In the genomic region with DNA sequence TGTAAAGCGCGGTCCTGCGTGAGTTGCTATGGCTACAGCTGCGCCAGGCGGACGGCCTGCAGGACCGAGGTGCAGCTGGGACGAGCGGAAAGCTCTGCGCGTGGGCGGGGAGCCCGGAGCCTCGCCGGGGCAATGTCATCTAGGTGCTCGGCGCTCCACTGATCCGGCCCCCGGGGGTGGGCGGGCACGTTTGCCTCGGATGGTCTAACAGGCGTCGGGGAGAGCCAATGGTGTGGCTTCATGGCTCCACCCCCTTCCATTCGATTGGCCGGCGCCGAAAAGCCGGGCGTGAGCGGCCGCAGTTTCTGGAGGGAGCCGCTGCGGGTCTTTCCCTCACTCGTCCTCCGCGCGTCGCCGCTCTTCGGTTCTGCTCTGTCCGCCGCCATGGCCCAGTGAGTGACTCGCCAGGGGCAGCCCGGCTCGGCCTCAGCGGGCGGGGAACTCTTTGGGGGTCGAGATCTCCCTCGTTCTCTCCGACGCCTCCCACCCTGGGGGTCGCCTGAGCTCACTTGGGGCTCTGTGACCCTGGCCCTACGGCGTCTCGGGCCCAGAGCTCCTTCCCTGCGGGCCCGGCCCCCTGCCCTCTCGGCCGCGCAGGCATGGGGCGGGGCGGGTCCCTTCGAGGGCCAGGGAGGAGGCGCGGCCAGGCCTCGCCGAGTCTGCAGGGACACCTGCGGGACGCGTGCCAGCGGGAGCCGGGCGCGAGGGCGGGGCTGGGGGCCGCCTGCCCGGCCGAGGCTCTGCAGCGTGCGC, we compare ENCODE assay signal across 8 cellular contexts. TPM values are rescaled to one million over a fixed set of nuclear protein-coding genes. Genes with fewer than 3 reads are reported as not detected.
DNase-seq lines count a peak whose midpoint lies in the region; ATAC-seq and TF ChIP-seq lines count a peak whose summit lies in the region.

A gene (plus strand): TSS at position 331 of the 753 bp plus-strand sequence. CDS start 54 bp downstream, at position 385.

- TF ChIP-seq CTCF in IMR-90 (conservative IDR thresholded peaks at IDR 0.05; ENCODE audit: low read depth, low read length) (no peak), epithelial cell of esophagus (IDR thresholded peaks at IDR 0.05; ENCODE audit: insufficient read depth, low read depth, low read length, missing control alignments) (no peak), mucosa of descending colon (IDR thresholded peaks at IDR 0.05) (no peak)

- no peak within 1 kb of the TSS for H2BK20ac ChIP-seq in IMR-90 (ENCODE audit: low read depth, low read length)

- BruUV-seq in IMR-90 (replicated peaks; lab: Mats Ljungman, UMichigan) = no TSS peak

- peak within 1 kb of the TSS; percentile 7; the same call in 1 of the 3 replicates for H2BK15ac ChIP-seq in IMR-90 (ENCODE audit: low read depth, low read length)

- POLR2A ChIA-PET in IMR-90 (lab: Charles Lee; ENCODE audit: unreplicated experiment) = interaction anchor here (0.7 to 2.9 kb wide), 2 partner anchors 11 to 21 kb away, joined by 3 to 22 read pairs; no protein-coding TSS in a partner anchor

- ATAC-seq in GM21528 (IDR thresholded peaks at IDR 0.05; ENCODE audit: low FRiP score, unreplicated experiment) = peak; percentile 95
- peak; percentile 95 for ATAC-seq in IMR-90 (ENCODE audit: low read depth)
- ATAC-seq in mucosa of descending colon = peak; percentile 97

- 0% methylated on average over 66 of the region's 81 CpGs; no CpG with 5 or more reads in 1 of the 2 experiments for WGBS in IMR-90 (ENCODE audit: extremely low coverage in 2 of 2, insufficient read length in 1 of 2), 2 experiments

- TF ChIP-seq RAD21 in IMR-90 (IDR thresholded peaks at IDR 0.05; ENCODE audit: low read length) = no peak

- peaks cover 4% of the 10 kb centered on the region; the same call in 1 of the 2 replicates for H3K9me1 ChIP-seq in IMR-90 (ENCODE audit: insufficient read depth, low read length)

- H3K36me3 ChIP-seq in IMR-90 (ENCODE audit: control insufficient read depth, insufficient read depth, low read length) (peaks cover 7% of the 10 kb centered on the region), mucosa of descending colon (ENCODE audit: low read depth) (no peaks in the 10 kb centered on the region)

- TF ChIP-seq POLR2A in IMR-90 (IDR thresholded peaks at IDR 0.05; ENCODE audit: low read depth, low read length) = peak; percentile 96

- H3K4ac ChIP-seq in IMR-90 (ENCODE audit: low read depth, low read length) = peak within 1 kb of the TSS; percentile 67

- intact Hi-C loops in IMR-90 (cut with micrococcal nuclease) = loop anchor here (1.0 kb wide), 2 partner anchors 11 to 22 kb away; no protein-coding TSS in a partner anchor
- intact Hi-C loops in mucosa of descending colon (cut with DNase I, micrococcal nuclease) = no loop called here

- H3K14ac ChIP-seq in IMR-90 (replicated peaks; ENCODE audit: low read depth, low read length) = peak within 1 kb of the TSS; percentile 74

- H3K23ac ChIP-seq in IMR-90 (ENCODE audit: low read depth, low read length) = peak within 1 kb of the TSS; percentile 79

- peak within 1 kb of the TSS in 1 of 2 experiments; percentile 53; a peak in 1 of 4 replicates for H4K8ac ChIP-seq in IMR-90 (ENCODE audit: low read depth in 2 of 2, low read length in 2 of 2)

- H3K18ac ChIP-seq in IMR-90 (ENCODE audit: low read depth, low read length) = peak within 1 kb of the TSS; percentile 13

- H4K20me1 ChIP-seq in IMR-90 (ENCODE audit: insufficient read depth, low read length) = peaks cover 26% of the 10 kb centered on the region; the same call in 1 of the 2 replicates

- DNase-seq in DMS 273 (lab: John Stamatoyannopoulos, UW; ENCODE audit: unreplicated experiment) (peak; percentile 99), IMR-90 (peak; percentile 98), OCI-M1 (lab: John Stamatoyannopoulos, UW) (peak; percentile 99), activated T-cell treated with anti-CD3 and anti-CD28 coated beads for 4 hours (peak; percentile 96), epithelial cell of esophagus (ENCODE audit: low read depth) (peak; percentile 99), mucosa of descending colon (peak; percentile 99)
- peak; percentile 98 for DNase-seq in stimulated activated CD8-positive, alpha-beta memory T cell treated with anti-CD3 and anti-CD28 coated beads, Interleukin-4, amount 100 ng/mL, for 24 hours (ENCODE audit: low read depth)

- no peaks in the 10 kb centered on the region for H3K9me3 ChIP-seq in IMR-90 (ENCODE audit: control insufficient read depth, insufficient read depth, low read length)
- H3K9me3 ChIP-seq in mucosa of descending colon = no peaks in the 10 kb centered on the region

- peak within 1 kb of the TSS; percentile 45 for H3K56ac ChIP-seq in IMR-90 (ENCODE audit: extremely low read depth, insufficient read depth, low read length)

- H3K79me1 ChIP-seq in IMR-90 (ENCODE audit: low read depth in 1 of 2, low read length in 2 of 2) = peaks cover 9 to 22% of the 10 kb centered on the region in 2 experiments

- H3K4me1 ChIP-seq in IMR-90 (ENCODE audit: control insufficient read depth, insufficient read depth, low read length) (peaks cover 6% of the 10 kb centered on the region), mucosa of descending colon (ENCODE audit: low read depth) (peaks cover 15% of the 10 kb centered on the region)

- peak within 1 kb of the TSS; percentile 46 for H4K91ac ChIP-seq in IMR-90 (ENCODE audit: insufficient read depth, low read depth, low read length)

- peak within 1 kb of the TSS; percentile 77 for H2BK5ac ChIP-seq in IMR-90 (ENCODE audit: low read depth, low read length, poor library complexity, severe bottlenecking)

- H2BK120ac ChIP-seq in IMR-90 (ENCODE audit: low read depth, low read length) = 0 out of 2 replicates have a peak within 1 kb of the TSS, but pooled peaks have one; percentile 16

- peak within 1 kb of the TSS; percentile 60; the same call in 1 of the 2 replicates for H2AK5ac ChIP-seq in IMR-90 (ENCODE audit: low read depth, low read length)

- H3K4me3 ChIP-seq in IMR-90 (ENCODE audit: insufficient read depth, low read depth, low read length) (peak within 1 kb of the TSS; percentile 76), epithelial cell of esophagus (ENCODE audit: low read length) (peak within 1 kb of the TSS; percentile 90), mucosa of descending colon (peak within 1 kb of the TSS; percentile 88)

- H2AFZ ChIP-seq in IMR-90 (replicated peaks; ENCODE audit: low read length, poor library complexity) = peak within 1 kb of the TSS; percentile 98

- dilution Hi-C loops in IMR-90 (cut with HindIII; ENCODE audit: low sequenced_read_pairs, unreplicated experiment) = no loop called here

- no peak within 1 kb of the TSS for H4K5ac ChIP-seq in IMR-90 (ENCODE audit: low read depth, low read length)

- peak within 1 kb of the TSS; percentile 97 for H3K4me2 ChIP-seq in IMR-90 (ENCODE audit: low read depth, low read length)

- CTCF ChIA-PET in IMR-90 (lab: Yijun Ruan, JAX) = interaction anchor here (0.5 to 0.9 kb wide), 3 partner anchors 21 to 108 kb away, joined by 3 to 4 read pairs (median 3); no protein-coding TSS in a partner anchor

- in situ Hi-C loops in IMR-90 (cut with MboI; ENCODE audit: low sequenced_read_pairs) = no loop called here

- H3K27me3 ChIP-seq in IMR-90 (ENCODE audit: control insufficient read depth, insufficient read depth, low read length) = no peaks in the 10 kb centered on the region

- peak within 1 kb of the TSS; percentile 91 for H3K9ac ChIP-seq in IMR-90 (ENCODE audit: low read depth, low read length)

- H2AK9ac ChIP-seq in IMR-90 (replicated peaks; ENCODE audit: low read depth, low read length, poor library complexity) = peak within 1 kb of the TSS; percentile 99

- H3K27ac ChIP-seq in IMR-90 (ENCODE audit: insufficient read depth, low read length) = peak within 1 kb of the TSS; percentile 85

TF ChIP-seq in IMR-90, 13 proteins besides CTCF, POLR2A, EP300 and RAD21:
- TF ChIP-seq NFE2L2 (IDR thresholded peaks at IDR 0.05; ENCODE audit: low read depth, low read length) = peak; percentile 62
- TF ChIP-seq MAZ (IDR thresholded peaks at IDR 0.05; ENCODE audit: borderline replicate concordance, low read depth, low read length) = peak; percentile 91
- no peak for TF ChIP-seq CEBPB (IDR thresholded peaks at IDR 0.05; ENCODE audit: low read depth, low read length)
- TF ChIP-seq, protein P1, sequence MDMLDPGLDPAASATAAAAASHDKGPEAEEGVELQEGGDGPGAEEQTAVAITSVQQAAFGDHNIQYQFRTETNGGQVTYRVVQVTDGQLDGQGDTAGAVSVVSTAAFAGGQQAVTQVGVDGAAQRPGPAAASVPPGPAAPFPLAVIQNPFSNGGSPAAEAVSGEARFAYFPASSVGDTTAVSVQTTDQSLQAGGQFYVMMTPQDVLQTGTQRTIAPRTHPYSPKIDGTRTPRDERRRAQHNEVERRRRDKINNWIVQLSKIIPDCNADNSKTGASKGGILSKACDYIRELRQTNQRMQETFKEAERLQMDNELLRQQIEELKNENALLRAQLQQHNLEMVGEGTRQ (IDR thresholded peaks at IDR 0.05; ENCODE audit: low read depth, low read length) = peak; percentile 52
- no peak for TF ChIP-seq RFX5 (IDR thresholded peaks at IDR 0.05; ENCODE audit: low read depth, low read length)
- TF ChIP-seq CHD1 (IDR thresholded peaks at IDR 0.05; ENCODE audit: low read depth, low read length) = no peak
- no peak for TF ChIP-seq RCOR1 (IDR thresholded peaks at IDR 0.05; ENCODE audit: insufficient replicate concordance, low read length)
- no peak for TF ChIP-seq SMC3 (IDR thresholded peaks at IDR 0.05; ENCODE audit: low read depth, low read length)
- TF ChIP-seq MXI1 (IDR thresholded peaks at IDR 0.05; ENCODE audit: borderline replicate concordance, low read depth, low read length) = peak; percentile 91
- TF ChIP-seq, protein P2, sequence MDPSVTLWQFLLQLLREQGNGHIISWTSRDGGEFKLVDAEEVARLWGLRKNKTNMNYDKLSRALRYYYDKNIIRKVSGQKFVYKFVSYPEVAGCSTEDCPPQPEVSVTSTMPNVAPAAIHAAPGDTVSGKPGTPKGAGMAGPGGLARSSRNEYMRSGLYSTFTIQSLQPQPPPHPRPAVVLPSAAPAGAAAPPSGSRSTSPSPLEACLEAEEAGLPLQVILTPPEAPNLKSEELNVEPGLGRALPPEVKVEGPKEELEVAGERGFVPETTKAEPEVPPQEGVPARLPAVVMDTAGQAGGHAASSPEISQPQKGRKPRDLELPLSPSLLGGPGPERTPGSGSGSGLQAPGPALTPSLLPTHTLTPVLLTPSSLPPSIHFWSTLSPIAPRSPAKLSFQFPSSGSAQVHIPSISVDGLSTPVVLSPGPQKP (IDR thresholded peaks at IDR 0.05; ENCODE audit: borderline replicate concordance, low read depth, low read length) = no peak
- TF ChIP-seq BHLHE40 (IDR thresholded peaks at IDR 0.05; ENCODE audit: low read depth, low read length) = peak; percentile 78
- no peak for TF ChIP-seq MAFK (IDR thresholded peaks at IDR 0.05; ENCODE audit: low read depth, low read length)
- TF ChIP-seq FOS (IDR thresholded peaks at IDR 0.05; ENCODE audit: low read depth, low read length) = peak; percentile 71; the same call in 1 of the 2 replicates

RNA-seq across cellular contexts. Expression of the gene that starts here (rescaled TPM):
- 187 and 216 TPM in 2 replicates for total RNA-seq in IMR-90 (2012; rRNA removed)
- polyA plus RNA-seq in IMR-90 (2012; rRNA removed) = 103 and 118 TPM in 2 replicates
- polyA plus RNA-seq in IMR-90 (2012; cell fraction: cytosol; rRNA removed) = 89.5 and 99.0 TPM in 2 replicates
- polyA plus RNA-seq in IMR-90 (2012; cell fraction: nucleus; rRNA removed; ENCODE audit: low replicate concordance) = 78.3 and 98.0 TPM in 2 replicates
- 10 to 100 TPM; 48.6 to 96.4 (median 61.3) TPM for total RNA-seq in mucosa of descending colon

Comparison
In these comparisons a context has a peak if more than half of its experiments do, and no peak if none do; other contexts are left out.
1. Peak in every context shown above with its lines: DNase-seq, ATAC-seq, H3K4me3 ChIP-seq and H3K27ac ChIP-seq.